ENCODE assay signal across 1 cellular context in the genomic region with DNA sequence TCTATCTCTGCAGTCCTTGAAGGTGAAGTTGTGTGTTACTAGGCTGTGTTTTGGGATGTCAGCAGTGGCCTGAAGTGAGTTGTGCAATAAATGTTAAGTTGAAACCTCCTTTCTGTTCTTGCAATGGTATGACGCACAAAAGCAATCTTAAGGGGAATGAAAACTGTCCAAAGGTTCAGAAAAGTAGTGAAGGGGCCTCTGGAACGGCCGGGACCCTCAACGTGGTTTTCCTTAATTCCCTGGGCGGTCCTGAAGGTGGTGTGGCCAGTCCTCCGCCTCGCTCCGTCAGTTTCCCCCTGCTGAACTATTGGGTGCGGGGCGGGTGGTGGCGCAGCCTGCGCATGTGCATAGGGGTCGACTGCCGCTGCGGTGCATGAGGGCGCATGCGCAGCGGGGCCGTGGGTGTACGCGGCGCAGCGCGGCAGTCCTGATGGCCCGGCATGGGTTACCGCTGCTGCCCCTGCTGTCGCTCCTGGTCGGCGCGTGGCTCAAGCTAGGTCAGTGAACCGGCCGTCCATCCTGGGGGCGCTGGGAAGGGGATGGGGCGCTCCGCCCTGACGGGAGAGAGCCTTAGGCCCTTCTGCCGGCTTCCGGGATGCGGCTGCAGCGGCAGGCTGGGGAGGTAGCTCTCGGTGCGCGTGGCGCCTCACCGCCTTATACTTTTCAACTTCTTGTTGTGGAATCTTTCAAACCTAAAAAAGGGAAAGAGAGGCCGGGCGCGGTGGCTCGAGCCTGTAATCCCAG.
TF ChIP-seq lines count a peak whose summit lies in the region.

A gene (plus strand): TSS at position 405 of the 744 bp plus-strand sequence. CDS start 26 bp downstream, at position 431.

TF ChIP-seq in K562, 482 proteins besides CTCF, POLR2A, EP300 and RAD21 (continued from another document and continues in another):
- peak in 2 of 3 experiments; percentile 72 to 79 for TF ChIP-seq YY1 (IDR thresholded peaks at IDR 0.05; ENCODE audit: borderline replicate concordance in 1 of 3, control insufficient read depth in 1 of 3, extremely low read depth in 1 of 3, insufficient read depth in 3 of 3, insufficient read length in 1 of 3, insufficient replicate concordance in 2 of 3, low read depth in 1 of 3, low read length in 2 of 3)
- TF ChIP-seq SETDB1 (IDR thresholded peaks at IDR 0.05; ENCODE audit: low read length) = no peak
- TF ChIP-seq ZNF239 (CRISPR knock-in tag; IDR thresholded peaks at IDR 0.05) = no peak
- TF ChIP-seq CHD1 (IDR thresholded peaks at IDR 0.05; ENCODE audit: low read length) = peak; percentile 52
- TF ChIP-seq RBBP5 (IDR thresholded peaks at IDR 0.05; ENCODE audit: borderline replicate concordance, insufficient read depth, low read length, poor library complexity, severe bottlenecking) = peak; percentile 65
- TF ChIP-seq ATF7 (IDR thresholded peaks at IDR 0.05) = peak; percentile 72; the same call in 1 of the 2 replicates
- no peak for TF ChIP-seq PTTG1 (tag; IDR thresholded peaks at IDR 0.05; ENCODE audit: low read depth)
- peak; percentile 94 for TF ChIP-seq CEBPG (CRISPR knock-in tag; IDR thresholded peaks at IDR 0.05)
- TF ChIP-seq CEBPG (tag; conservative IDR thresholded peaks at IDR 0.05 in 1 of 2, IDR thresholded peaks at IDR 0.05 in 1 of 2) = peak; percentile 95 to 96
- no peak; the same call in 1 of the 2 replicates for TF ChIP-seq ZNF586 (CRISPR knock-in tag; conservative IDR thresholded peaks at IDR 0.05)
- TF ChIP-seq TFAM (CRISPR knock-in tag; conservative IDR thresholded peaks at IDR 0.05) = no peak
- no peak for TF ChIP-seq ZC3H4 (CRISPR knock-in tag; IDR thresholded peaks at IDR 0.05; ENCODE audit: borderline replicate concordance)
- TF ChIP-seq TAF7 (tag; IDR thresholded peaks at IDR 0.05) = peak; percentile 40
- no peak for TF ChIP-seq FOXA1 (IDR thresholded peaks at IDR 0.05; ENCODE audit: borderline replicate concordance)
- no peak for TF ChIP-seq ZNF583 (CRISPR knock-in tag; IDR thresholded peaks at IDR 0.05)
- TF ChIP-seq, protein P1, sequence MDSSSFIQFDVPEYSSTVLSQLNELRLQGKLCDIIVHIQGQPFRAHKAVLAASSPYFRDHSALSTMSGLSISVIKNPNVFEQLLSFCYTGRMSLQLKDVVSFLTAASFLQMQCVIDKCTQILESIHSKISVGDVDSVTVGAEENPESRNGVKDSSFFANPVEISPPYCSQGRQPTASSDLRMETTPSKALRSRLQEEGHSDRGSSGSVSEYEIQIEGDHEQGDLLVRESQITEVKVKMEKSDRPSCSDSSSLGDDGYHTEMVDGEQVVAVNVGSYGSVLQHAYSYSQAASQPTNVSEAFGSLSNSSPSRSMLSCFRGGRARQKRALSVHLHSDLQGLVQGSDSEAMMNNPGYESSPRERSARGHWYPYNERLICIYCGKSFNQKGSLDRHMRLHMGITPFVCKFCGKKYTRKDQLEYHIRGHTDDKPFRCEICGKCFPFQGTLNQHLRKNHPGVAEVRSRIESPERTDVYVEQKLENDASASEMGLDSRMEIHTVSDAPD (CRISPR knock-in tag; IDR thresholded peaks at IDR 0.05) = no peak
- no peak for TF ChIP-seq TEAD2 (tag; IDR thresholded peaks at IDR 0.05)
- TF ChIP-seq, protein P2, sequence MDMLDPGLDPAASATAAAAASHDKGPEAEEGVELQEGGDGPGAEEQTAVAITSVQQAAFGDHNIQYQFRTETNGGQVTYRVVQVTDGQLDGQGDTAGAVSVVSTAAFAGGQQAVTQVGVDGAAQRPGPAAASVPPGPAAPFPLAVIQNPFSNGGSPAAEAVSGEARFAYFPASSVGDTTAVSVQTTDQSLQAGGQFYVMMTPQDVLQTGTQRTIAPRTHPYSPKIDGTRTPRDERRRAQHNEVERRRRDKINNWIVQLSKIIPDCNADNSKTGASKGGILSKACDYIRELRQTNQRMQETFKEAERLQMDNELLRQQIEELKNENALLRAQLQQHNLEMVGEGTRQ (CRISPR knock-in tag; IDR thresholded peaks at IDR 0.05) = no peak
- TF ChIP-seq RNF2 (IDR thresholded peaks at IDR 0.05) = no peak
- TF ChIP-seq ETV1 (tag; conservative IDR thresholded peaks at IDR 0.05; ENCODE audit: low read depth) = 0 out of 2 replicates have a peak, but pooled peaks have one; percentile 20
- TF ChIP-seq GATAD2B (IDR thresholded peaks at IDR 0.05; ENCODE audit: borderline replicate concordance) = no peak
- no peak for TF ChIP-seq ILK (tag; IDR thresholded peaks at IDR 0.05; ENCODE audit: borderline replicate concordance, low read depth)
- no peak for TF ChIP-seq ZNF444 (CRISPR knock-in tag; IDR thresholded peaks at IDR 0.05)
- TF ChIP-seq, protein P3, sequence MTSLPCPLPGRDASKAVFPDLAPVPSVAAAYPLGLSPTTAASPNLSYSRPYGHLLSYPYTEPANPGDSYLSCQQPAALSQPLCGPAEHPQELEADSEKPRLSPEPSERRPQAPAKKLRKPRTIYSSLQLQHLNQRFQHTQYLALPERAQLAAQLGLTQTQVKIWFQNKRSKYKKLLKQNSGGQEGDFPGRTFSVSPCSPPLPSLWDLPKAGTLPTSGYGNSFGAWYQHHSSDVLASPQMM (CRISPR knock-in tag; IDR thresholded peaks at IDR 0.05) = no peak
- TF ChIP-seq PHB (CRISPR knock-in tag; IDR thresholded peaks at IDR 0.05) = peak; percentile 82; the same call in 1 of the 2 replicates
- TF ChIP-seq, protein P4, sequence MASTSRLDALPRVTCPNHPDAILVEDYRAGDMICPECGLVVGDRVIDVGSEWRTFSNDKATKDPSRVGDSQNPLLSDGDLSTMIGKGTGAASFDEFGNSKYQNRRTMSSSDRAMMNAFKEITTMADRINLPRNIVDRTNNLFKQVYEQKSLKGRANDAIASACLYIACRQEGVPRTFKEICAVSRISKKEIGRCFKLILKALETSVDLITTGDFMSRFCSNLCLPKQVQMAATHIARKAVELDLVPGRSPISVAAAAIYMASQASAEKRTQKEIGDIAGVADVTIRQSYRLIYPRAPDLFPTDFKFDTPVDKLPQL (IDR thresholded peaks at IDR 0.05; ENCODE audit: extremely low read depth, insufficient read length) = no peak
- TF ChIP-seq LARP7 (IDR thresholded peaks at IDR 0.05) = no peak
- peak; percentile 14; the same call in 1 of the 2 replicates for TF ChIP-seq JUND (IDR thresholded peaks at IDR 0.05; ENCODE audit: borderline replicate concordance, low read depth, low read length)
- TF ChIP-seq JUND (tag; IDR thresholded peaks at IDR 0.05; ENCODE audit: borderline replicate concordance, low read depth, low read length) = peak; percentile 8; the same call in 1 of the 3 replicates
- TF ChIP-seq, protein P5, sequence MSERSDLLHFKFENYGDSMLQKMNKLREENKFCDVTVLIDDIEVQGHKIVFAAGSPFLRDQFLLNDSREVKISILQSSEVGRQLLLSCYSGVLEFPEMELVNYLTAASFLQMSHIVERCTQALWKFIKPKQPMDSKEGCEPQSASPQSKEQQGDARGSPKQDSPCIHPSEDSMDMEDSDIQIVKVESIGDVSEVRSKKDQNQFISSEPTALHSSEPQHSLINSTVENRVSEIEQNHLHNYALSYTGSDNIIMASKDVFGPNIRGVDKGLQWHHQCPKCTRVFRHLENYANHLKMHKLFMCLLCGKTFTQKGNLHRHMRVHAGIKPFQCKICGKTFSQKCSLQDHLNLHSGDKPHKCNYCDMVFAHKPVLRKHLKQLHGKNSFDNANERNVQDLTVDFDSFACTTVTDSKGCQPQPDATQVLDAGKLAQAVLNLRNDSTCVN (CRISPR knock-in tag; IDR thresholded peaks at IDR 0.05) = no peak
- TF ChIP-seq, protein P6, sequence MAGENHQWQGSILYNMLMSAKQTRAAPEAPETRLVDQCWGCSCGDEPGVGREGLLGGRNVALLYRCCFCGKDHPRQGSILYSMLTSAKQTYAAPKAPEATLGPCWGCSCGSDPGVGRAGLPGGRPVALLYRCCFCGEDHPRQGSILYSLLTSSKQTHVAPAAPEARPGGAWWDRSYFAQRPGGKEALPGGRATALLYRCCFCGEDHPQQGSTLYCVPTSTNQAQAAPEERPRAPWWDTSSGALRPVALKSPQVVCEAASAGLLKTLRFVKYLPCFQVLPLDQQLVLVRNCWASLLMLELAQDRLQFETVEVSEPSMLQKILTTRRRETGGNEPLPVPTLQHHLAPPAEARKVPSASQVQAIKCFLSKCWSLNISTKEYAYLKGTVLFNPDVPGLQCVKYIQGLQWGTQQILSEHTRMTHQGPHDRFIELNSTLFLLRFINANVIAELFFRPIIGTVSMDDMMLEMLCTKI (IDR thresholded peaks at IDR 0.05; ENCODE audit: partially characterized antibody) = no peak
- TF ChIP-seq BRD9 (IDR thresholded peaks at IDR 0.05; ENCODE audit: low read depth, partially characterized antibody) = no peak
- no peak for TF ChIP-seq HNRNPL (IDR thresholded peaks at IDR 0.05; ENCODE audit: low read depth, low read length)
- TF ChIP-seq ELF2 (CRISPR knock-in tag; IDR thresholded peaks at IDR 0.05) = peak; percentile 55; the same call in 1 of the 2 replicates
- TF ChIP-seq, protein P7, sequence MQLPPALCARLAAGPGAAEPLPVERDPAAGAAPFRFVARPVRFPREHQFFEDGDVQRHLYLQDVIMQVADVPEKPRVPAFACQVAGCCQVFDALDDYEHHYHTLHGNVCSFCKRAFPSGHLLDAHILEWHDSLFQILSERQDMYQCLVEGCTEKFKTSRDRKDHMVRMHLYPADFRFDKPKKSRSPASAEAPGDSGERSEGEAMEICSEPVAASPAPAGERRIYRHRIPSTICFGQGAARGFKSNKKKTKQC (CRISPR knock-in tag; IDR thresholded peaks at IDR 0.05) = no peak
- peak; percentile 84 for TF ChIP-seq CXXC5 (CRISPR knock-in tag; IDR thresholded peaks at IDR 0.05)
- TF ChIP-seq, protein P8, sequence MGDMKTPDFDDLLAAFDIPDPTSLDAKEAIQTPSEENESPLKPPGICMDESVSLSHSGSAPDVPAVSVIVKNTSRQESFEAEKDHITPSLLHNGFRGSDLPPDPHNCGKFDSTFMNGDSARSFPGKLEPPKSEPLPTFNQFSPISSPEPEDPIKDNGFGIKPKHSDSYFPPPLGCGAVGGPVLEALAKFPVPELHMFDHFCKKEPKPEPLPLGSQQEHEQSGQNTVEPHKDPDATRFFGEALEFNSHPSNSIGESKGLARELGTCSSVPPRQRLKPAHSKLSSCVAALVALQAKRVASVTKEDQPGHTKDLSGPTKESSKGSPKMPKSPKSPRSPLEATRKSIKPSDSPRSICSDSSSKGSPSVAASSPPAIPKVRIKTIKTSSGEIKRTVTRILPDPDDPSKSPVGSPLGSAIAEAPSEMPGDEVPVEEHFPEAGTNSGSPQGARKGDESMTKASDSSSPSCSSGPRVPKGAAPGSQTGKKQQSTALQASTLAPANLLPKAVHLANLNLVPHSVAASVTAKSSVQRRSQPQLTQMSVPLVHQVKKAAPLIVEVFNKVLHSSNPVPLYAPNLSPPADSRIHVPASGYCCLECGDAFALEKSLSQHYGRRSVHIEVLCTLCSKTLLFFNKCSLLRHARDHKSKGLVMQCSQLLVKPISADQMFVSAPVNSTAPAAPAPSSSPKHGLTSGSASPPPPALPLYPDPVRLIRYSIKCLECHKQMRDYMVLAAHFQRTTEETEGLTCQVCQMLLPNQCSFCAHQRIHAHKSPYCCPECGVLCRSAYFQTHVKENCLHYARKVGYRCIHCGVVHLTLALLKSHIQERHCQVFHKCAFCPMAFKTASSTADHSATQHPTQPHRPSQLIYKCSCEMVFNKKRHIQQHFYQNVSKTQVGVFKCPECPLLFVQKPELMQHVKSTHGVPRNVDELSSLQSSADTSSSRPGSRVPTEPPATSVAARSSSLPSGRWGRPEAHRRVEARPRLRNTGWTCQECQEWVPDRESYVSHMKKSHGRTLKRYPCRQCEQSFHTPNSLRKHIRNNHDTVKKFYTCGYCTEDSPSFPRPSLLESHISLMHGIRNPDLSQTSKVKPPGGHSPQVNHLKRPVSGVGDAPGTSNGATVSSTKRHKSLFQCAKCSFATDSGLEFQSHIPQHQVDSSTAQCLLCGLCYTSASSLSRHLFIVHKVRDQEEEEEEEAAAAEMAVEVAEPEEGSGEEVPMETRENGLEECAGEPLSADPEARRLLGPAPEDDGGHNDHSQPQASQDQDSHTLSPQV (IDR thresholded peaks at IDR 0.05) = peak; percentile 70; the same call in 1 of the 2 replicates
- no peak for TF ChIP-seq PTRF (tag; IDR thresholded peaks at IDR 0.05)
- no peak for TF ChIP-seq POLR3G (IDR thresholded peaks at IDR 0.05; ENCODE audit: extremely low read depth, insufficient read length, insufficient replicate concordance)
- TF ChIP-seq FOXJ2 (tag; IDR thresholded peaks at IDR 0.05) = no peak
- no peak for TF ChIP-seq PHF20 (IDR thresholded peaks at IDR 0.05; ENCODE audit: partially characterized antibody)
- TF ChIP-seq ZNF3 (CRISPR knock-in tag; IDR thresholded peaks at IDR 0.05) = no peak; the same call in 1 of the 2 replicates
- TF ChIP-seq, protein P9, sequence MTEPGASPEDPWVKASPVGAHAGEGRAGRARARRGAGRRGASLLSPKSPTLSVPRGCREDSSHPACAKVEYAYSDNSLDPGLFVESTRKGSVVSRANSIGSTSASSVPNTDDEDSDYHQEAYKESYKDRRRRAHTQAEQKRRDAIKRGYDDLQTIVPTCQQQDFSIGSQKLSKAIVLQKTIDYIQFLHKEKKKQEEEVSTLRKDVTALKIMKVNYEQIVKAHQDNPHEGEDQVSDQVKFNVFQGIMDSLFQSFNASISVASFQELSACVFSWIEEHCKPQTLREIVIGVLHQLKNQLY (CRISPR knock-in tag; conservative IDR thresholded peaks at IDR 0.05) = no peak
- peak; percentile 65; the same call in 1 of the 2 replicates for TF ChIP-seq SMAD3 (CRISPR knock-in tag; conservative IDR thresholded peaks at IDR 0.05)
- peak; percentile 97 for TF ChIP-seq RBFOX2 (IDR thresholded peaks at IDR 0.05; ENCODE audit: low read depth, low read length)
- TF ChIP-seq MEIS2 (IDR thresholded peaks at IDR 0.05; ENCODE audit: partially characterized antibody) = peak; percentile 97
- TF ChIP-seq NR2C2 (CRISPR knock-in tag; IDR thresholded peaks at IDR 0.05) = 0 out of 2 replicates have a peak, but pooled peaks have one; percentile 48
- peak; percentile 68 for TF ChIP-seq NR2C2 (tag; IDR thresholded peaks at IDR 0.05)
- TF ChIP-seq KLF6 (CRISPR knock-in tag; IDR thresholded peaks at IDR 0.05; ENCODE audit: borderline replicate concordance) = no peak
- no peak for TF ChIP-seq ZKSCAN3 (CRISPR knock-in tag; IDR thresholded peaks at IDR 0.05)
- TF ChIP-seq MYNN (IDR thresholded peaks at IDR 0.05) = no peak
- TF ChIP-seq MYNN (CRISPR knock-in tag; IDR thresholded peaks at IDR 0.05) = no peak
- no peak for TF ChIP-seq ZNF384 (IDR thresholded peaks at IDR 0.05; ENCODE audit: low read depth, low read length)
- TF ChIP-seq, protein P10, sequence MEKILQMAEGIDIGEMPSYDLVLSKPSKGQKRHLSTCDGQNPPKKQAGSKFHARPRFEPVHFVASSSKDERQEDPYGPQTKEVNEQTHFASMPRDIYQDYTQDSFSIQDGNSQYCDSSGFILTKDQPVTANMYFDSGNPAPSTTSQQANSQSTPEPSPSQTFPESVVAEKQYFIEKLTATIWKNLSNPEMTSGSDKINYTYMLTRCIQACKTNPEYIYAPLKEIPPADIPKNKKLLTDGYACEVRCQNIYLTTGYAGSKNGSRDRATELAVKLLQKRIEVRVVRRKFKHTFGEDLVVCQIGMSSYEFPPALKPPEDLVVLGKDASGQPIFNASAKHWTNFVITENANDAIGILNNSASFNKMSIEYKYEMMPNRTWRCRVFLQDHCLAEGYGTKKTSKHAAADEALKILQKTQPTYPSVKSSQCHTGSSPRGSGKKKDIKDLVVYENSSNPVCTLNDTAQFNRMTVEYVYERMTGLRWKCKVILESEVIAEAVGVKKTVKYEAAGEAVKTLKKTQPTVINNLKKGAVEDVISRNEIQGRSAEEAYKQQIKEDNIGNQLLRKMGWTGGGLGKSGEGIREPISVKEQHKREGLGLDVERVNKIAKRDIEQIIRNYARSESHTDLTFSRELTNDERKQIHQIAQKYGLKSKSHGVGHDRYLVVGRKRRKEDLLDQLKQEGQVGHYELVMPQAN (IDR thresholded peaks at IDR 0.05; ENCODE audit: borderline replicate concordance) = peak; percentile 76
- TF ChIP-seq TAL1 (IDR thresholded peaks at IDR 0.05) = no peak
- TF ChIP-seq HDAC2 (IDR thresholded peaks at IDR 0.05) = no peak
